Comparison of ENCODE assay signal across 8 cellular contexts in the genomic region with DNA sequence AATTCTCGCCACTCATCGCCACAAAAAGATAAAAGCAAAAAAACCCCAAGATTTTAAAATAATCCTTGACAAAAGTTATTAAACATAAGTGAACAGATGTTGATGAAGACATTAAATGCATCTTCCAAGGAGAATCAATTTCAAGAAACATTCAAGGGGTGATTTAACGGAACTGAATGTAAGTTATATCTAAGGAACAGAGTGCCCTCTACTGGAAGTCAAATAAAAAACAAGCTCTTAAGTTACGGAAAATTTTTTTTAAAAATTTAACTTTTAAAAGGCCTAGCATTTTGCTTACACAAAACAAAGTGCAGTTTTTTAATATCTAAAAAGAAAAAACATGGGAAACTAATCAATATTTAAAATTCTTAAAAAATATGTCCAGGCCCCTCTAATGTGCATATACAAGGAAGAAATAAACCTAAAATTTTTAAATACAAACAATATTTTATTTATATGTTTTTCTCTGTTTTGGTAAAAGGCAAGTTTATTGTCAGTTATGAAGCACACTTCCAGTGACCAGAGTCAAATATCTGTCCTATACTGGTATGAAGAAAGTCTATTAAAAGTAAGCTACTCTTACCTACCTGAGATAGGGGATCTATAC. TPM values are rescaled to one million over a fixed set of nuclear protein-coding genes. Genes with fewer than 3 reads are reported as not detected.
DNase-seq lines count a peak whose midpoint lies in the region; ATAC-seq, FAIRE-seq and TF ChIP-seq lines count a peak whose summit lies in the region.

No MANE protein-coding gene starts in this region.

- ATAC-seq in GM21619 (IDR thresholded peaks at IDR 0.05; ENCODE audit: unreplicated experiment): no peak

- POLR2A ChIA-PET in RWPE1 (lab: Yijun Ruan, JAX; ENCODE audit: low non-redundant PET): no interaction called here

- no peak overlapping the region for H3K27ac ChIP-seq in RWPE1

- no peak overlapping the region for H3K27ac Mint-ChIP-seq in type B pancreatic cell

- TF ChIP-seq CTCF in RWPE1 (conservative IDR thresholded peaks at IDR 0.05; ENCODE audit: low read depth) (peak; percentile 77), type B pancreatic cell (conservative IDR thresholded peaks at IDR 0.05) (peak; percentile 81)

- H3K27me3 Mint-ChIP-seq in type B pancreatic cell: no peaks in the 10 kb centered on the region

- H3K4me1 Mint-ChIP-seq in type B pancreatic cell (ENCODE audit: unreplicated experiment): no peaks in the 10 kb centered on the region

- no peaks in the 10 kb centered on the region for H3K9me3 Mint-ChIP-seq in type B pancreatic cell

- peak; percentile 79 for FAIRE-seq in GM19239 (lab: Jason Lieb, UNC)
- peak; percentile 96 for FAIRE-seq in frontal cortex (lab: Jason Lieb, UNC)

- peaks cover 20% of the 10 kb centered on the region for H3K36me3 Mint-ChIP-seq in type B pancreatic cell

- CTCF ChIA-PET in RWPE1 (lab: Yijun Ruan, JAX): interaction anchor here (0.6 to 1.8 kb wide), 15 partner anchors 9 to 1164 kb away, joined by 3 to 7 read pairs (median 4); partner anchors contain the start of gene TEX10

- H3K4me3 Mint-ChIP-seq in type B pancreatic cell: no peak overlapping the region

- DNase-seq in AG08395 (ENCODE audit: low spot score): peak; percentile 40
- DNase-seq in GM19239 (ENCODE audit: insufficient read length, low spot score): no peak
- DNase-seq in RWPE1 (ENCODE audit: low spot score): peak; percentile 18
- no peak for DNase-seq in frontal cortex (ENCODE audit: low spot score in 2 of 2)
- DNase-seq in type B pancreatic cell (ENCODE audit: extremely low spot score, unreplicated experiment): no peak
- DNase-seq in activated gamma-delta T cell treated with Interleukin-2 at 50 U/mL for 16 hours: no peak
- DNase-seq in activated naive CD4-positive, alpha-beta T cell treated with Interleukin-2 at 50 U/mL for 16 hours: no peak

RNA-seq across cellular contexts. Expression of gene TEX10, which starts 28.0 kb away (rescaled TPM):
- total RNA-seq in frontal cortex: 55.0 TPM
- 34.2 and 41.9 TPM in 2 replicates for total RNA-seq in type B pancreatic cell (ENCODE audit: low replicate concordance)

Comparison
In these comparisons a context has a peak if more than half of its experiments do, and no peak if none do; other contexts are left out.
1. DNase-seq: peak in AG08395 (single experiment) and RWPE1 (single experiment); none in GM19239 (single experiment), frontal cortex (0 of 2), type B pancreatic cell (single experiment), activated gamma-delta T cell treated with Interleukin-2 at 50 U/mL for 16 hours (single experiment) and activated naive CD4-positive, alpha-beta T cell treated with Interleukin-2 at 50 U/mL for 16 hours (single experiment).